In the genomic region with DNA sequence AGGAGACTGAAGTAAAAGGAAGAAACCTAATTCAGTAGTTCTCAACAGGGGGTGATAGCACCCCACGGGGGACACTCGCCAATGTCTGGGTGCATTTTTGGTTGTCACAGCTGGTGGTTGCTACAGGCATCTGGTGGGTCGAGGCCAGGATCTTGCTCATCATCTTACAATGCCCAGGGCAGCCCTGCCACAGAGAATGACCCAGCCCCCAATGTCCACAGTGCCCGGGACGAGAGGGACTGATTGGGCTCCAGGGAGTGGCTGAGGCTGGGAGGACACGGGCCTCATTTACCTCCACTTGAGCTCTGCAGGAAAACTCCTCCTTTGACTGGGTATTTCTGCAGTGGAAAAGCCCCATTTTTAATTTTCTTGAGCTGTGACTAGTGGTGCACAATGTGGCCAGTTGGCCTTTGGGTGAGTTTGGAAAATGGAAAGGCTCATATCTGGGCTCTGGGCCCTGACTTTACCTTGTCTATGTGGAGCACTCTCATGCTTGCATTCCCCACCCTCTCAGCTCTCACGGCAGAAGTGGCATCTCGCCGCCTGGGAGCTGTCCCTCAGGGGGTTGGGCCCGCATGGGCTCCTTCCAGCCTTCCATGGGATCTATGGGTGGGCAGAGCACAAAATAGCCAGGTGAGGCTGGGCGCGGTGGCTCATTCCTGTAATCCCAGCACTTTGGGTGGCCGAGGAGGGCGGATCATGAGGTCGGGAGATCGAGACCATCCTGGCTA, we compare ENCODE assay signal across 16 cellular contexts.
"Had no signal": no experiment of that assay in that cellular context is flagged by ENCODE, and none has a peak within 500 bp of the region (broad histone marks: within the 10 kb centered on the region; RNA-seq: fewer than 3 reads in every experiment).

No MANE protein-coding gene starts in this region.

- DNase-seq: activated CD4-positive, alpha-beta T cell treated with anti-CD3 and anti-CD28 coated beads, Interleukin-2, amount 50 U/mL, for 4 hours; activated naive CD4-positive, alpha-beta T cell treated with Interleukin-2 at 50 U/mL for 16 hours; activated naive CD8-positive, alpha-beta T cell treated with anti-CD3 and anti-CD28 coated beads, Interleukin-2, amount 50 U/mL, for 24 hours; effector CD8-positive, alpha-beta T cell; gastrocnemius medialis; islet precursor cell; pancreas; retina; transverse colon had no signal

- H3K4me3 ChIP-seq: cardiac muscle cell, coronary artery, gastrocnemius medialis, neural progenitor cell, pancreas, skin epidermis, transverse colon had no signal

- H3K9ac ChIP-seq: neural progenitor cell had no signal

- H3K36me3 ChIP-seq: cardiac muscle cell, gastrocnemius medialis, neural progenitor cell, pancreas, transverse colon had no signal

- H3K4me1 Mint-ChIP-seq: neural progenitor cell had no signal

- H3K9me3 Mint-ChIP-seq: stimulated activated effector memory CD8-positive, alpha-beta T cell treated with anti-CD3 and anti-CD28 coated beads, Interleukin-12 subunit alpha, Interleukin-12 subunit beta, amount 100 ng/mL, for 72 hours; T-helper 2 cell treated with Interferon-gamma antibody and Interleukin-4, amounts not matched to agents 5 μg/mL and 100 μg/mL, for 36 hours had no signal

- H3K9me3 ChIP-seq: gastrocnemius medialis, pancreas, transverse colon had no signal

- H3K4me2 ChIP-seq: neural progenitor cell had no signal

- H3K27ac ChIP-seq: cardiac muscle cell, coronary artery, gastrocnemius medialis, neural progenitor cell, pancreas, skin epidermis, transverse colon had no signal

- H3K4me3 Mint-ChIP-seq: activated naive CD8-positive, alpha-beta T cell treated with anti-CD3 and anti-CD28 coated beads, Interleukin-2, amount 50 U/mL, for 24 hours; activated T-helper 1 cell treated with anti-CD3 and anti-CD28 coated beads, Interleukin-12 subunit alpha, Interleukin-12 subunit beta, Interleukin-2, Interleukin-4 antibody, amounts not matched to agents 30 ng/mL and 10 ng/mL and 1 ng/mL, durations not matched to agents 14 hours and 24 hours and 36 hours; neural progenitor cell; stimulated activated effector memory CD8-positive, alpha-beta T cell treated with anti-CD3 and anti-CD28 coated beads, Interleukin-12 subunit alpha, Interleukin-12 subunit beta, amount 100 ng/mL, for 72 hours; T-helper 2 cell treated with Interferon-gamma antibody and Interleukin-4, amounts not matched to agents 5 μg/mL and 100 μg/mL, for 36 hours had no signal

- H3K27ac Mint-ChIP-seq: activated naive CD8-positive, alpha-beta T cell treated with anti-CD3 and anti-CD28 coated beads, Interleukin-2, amount 50 U/mL, for 24 hours; activated T-helper 1 cell treated with anti-CD3 and anti-CD28 coated beads, Interleukin-12 subunit alpha, Interleukin-12 subunit beta, Interleukin-2, Interleukin-4 antibody, amounts not matched to agents 30 ng/mL and 10 ng/mL and 1 ng/mL, durations not matched to agents 14 hours and 24 hours and 36 hours; neural progenitor cell; stimulated activated effector memory CD8-positive, alpha-beta T cell treated with anti-CD3 and anti-CD28 coated beads, Interleukin-12 subunit alpha, Interleukin-12 subunit beta, amount 100 ng/mL, for 72 hours; T-helper 2 cell treated with Interferon-gamma antibody and Interleukin-4, amounts not matched to agents 5 μg/mL and 100 μg/mL, for 36 hours had no signal

- H3K27me3 ChIP-seq: cardiac muscle cell, pancreas, transverse colon had no signal

- H3K36me3 Mint-ChIP-seq: neural progenitor cell; stimulated activated effector memory CD8-positive, alpha-beta T cell treated with anti-CD3 and anti-CD28 coated beads, Interleukin-12 subunit alpha, Interleukin-12 subunit beta, amount 100 ng/mL, for 72 hours had no signal

- H3K4me1 ChIP-seq: gastrocnemius medialis, neural progenitor cell, pancreas, transverse colon had no signal

- ATAC-seq: gastrocnemius medialis; stimulated activated effector memory CD8-positive, alpha-beta T cell treated with anti-CD3 and anti-CD28 coated beads, Interleukin-12 subunit alpha, Interleukin-12 subunit beta, amount 100 ng/mL, for 72 hours had no signal

- H2AFZ ChIP-seq: neural progenitor cell had no signal
